25 cellular contexts compared by ENCODE assay signal in genomic region chr2:78978340-78978739, GRCh38. TPM values are rescaled to one million over a fixed set of nuclear protein-coding genes. Genes with fewer than 3 reads are reported as not detected.
"Had no signal": no experiment of that assay in that cellular context is flagged by ENCODE, and none has a peak within 500 bp of the region (broad histone marks: within the 10 kb centered on the region; RNA-seq: fewer than 3 reads in every experiment).

No MANE protein-coding gene starts in this region.

- H3K9me3 ChIP-seq: gastroesophageal sphincter, mucosa of descending colon, ovary, prostate gland, right atrium auricular region, spleen, thoracic aorta, vagina had no signal

- H3K36me3 ChIP-seq: gastroesophageal sphincter, ovary, prostate gland, right atrium auricular region, spleen, thoracic aorta, vagina had no signal

- DNase-seq: activated B cell treated with CpG ODN at 0.5 μM for 24 hours; activated CD4-positive, alpha-beta memory T cell treated with anti-CD3 and anti-CD28 coated beads for 36 hours; activated CD4-positive, alpha-beta T cell treated with anti-CD3 and anti-CD28 coated beads for 4 hours; activated effector memory CD4-positive, alpha-beta T cell treated with anti-CD3 and anti-CD28 coated beads, Interleukin-2, amount 50 U/mL, for 16 hours; activated naive CD4-positive, alpha-beta T cell treated with anti-CD3 and anti-CD28 coated beads, Interleukin-2, amount 10 ng/mL, durations not matched to agents 7 days and 5 days; amygdala; cerebellar nuclear complex; cortex of kidney; head of caudate nucleus; islet precursor cell; left cardiac atrium; mucosa of descending colon; ovary; spleen; stimulated activated CD4-positive, alpha-beta T cell treated with anti-CD3 and anti-CD28 coated beads, Interleukin-4, amount 100 ng/mL, for 1 hour; stimulated activated naive CD4-positive, alpha-beta T cell treated with Interleukin-2 at 50 U/mL for 16 hours; T-helper 9 cell had no signal

- H3K4me3 ChIP-seq: gastroesophageal sphincter, mucosa of descending colon, ovary, prostate gland, right atrium auricular region, spleen, thoracic aorta, vagina had no signal

- H3K27ac ChIP-seq: epithelial cell of prostate, gastroesophageal sphincter, ovary, prostate gland, right atrium auricular region, spleen, thoracic aorta, vagina had no signal

- ATAC-seq: gastroesophageal sphincter, left cardiac atrium had no signal

- H3K4me1 ChIP-seq: gastroesophageal sphincter, prostate gland, right atrium auricular region, vagina had no signal

- H3K27me3 ChIP-seq: ovary, vagina had no signal

RNA-seq across cellular contexts. Expression of gene REG3G, which starts 47.2 kb away (rescaled TPM):
- polyA plus RNA-seq: liver, neural cell had no signal
